ENCODE assay signal across 20 cellular contexts in the genomic region with DNA sequence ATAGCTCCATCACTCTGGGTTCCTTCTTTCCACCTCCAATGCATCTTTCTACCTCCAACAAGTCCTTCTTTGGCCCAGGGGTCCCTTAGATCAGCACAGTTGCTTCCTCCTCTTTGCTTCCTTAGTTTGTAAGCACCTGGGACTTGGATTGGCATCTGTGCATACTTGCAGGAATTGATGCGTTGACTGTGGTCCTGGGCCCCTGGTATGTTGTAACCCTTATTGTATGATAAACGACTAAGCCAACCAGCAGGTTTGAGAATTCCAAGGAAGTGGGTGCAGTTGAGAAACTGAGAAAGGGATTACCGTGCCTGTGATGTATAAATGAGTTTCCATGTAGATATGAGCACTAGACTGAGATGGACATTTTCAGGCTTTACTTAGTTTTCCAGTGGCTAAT. TPM values are rescaled to one million over a fixed set of nuclear protein-coding genes. Genes with fewer than 3 reads are reported as not detected.
"Had no signal": no experiment of that assay in that cellular context is flagged by ENCODE, and none has a peak within 500 bp of the region (broad histone marks: within the 10 kb centered on the region; RNA-seq: fewer than 3 reads in every experiment).

No MANE protein-coding gene starts in this region.

- H3K9me3 ChIP-seq: ovary, testis, transverse colon had no signal

- H3K27me3 ChIP-seq: foreskin keratinocyte, neural progenitor cell, ovary, spleen, testis, transverse colon had no signal

- H2AFZ ChIP-seq: neural progenitor cell had no signal

- H3K9ac ChIP-seq: neural progenitor cell had no signal

- DNase-seq: effector CD4-positive, alpha-beta T cell; endodermal cell; erythroblast; foreskin keratinocyte; head of caudate nucleus; hippocampal formation; natural killer cell; nucleus accumbens; ovary; right cardiac atrium; spleen; stimulated activated CD4-positive, alpha-beta T cell treated with anti-CD3 and anti-CD28 coated beads, Interleukin-15, amount 100 ng/mL, for 24 hours; stimulated activated CD4-positive, alpha-beta T cell treated with anti-CD3 and anti-CD28 coated beads, Interleukin-1b, Interleukin-23, amount 100 ng/mL, for 48 hours; stimulated activated CD4-positive, alpha-beta T cell treated with anti-CD3 and anti-CD28 coated beads, Interleukin-4, amount 100 ng/mL, for 24 hours; stimulated activated naive B cell treated with anti-CD40 and anti-IgM and Interleukin-4, amounts not matched to agents 10 μg/mL and 1 μg/mL and 100 μg/mL, for 72 hours; stimulated activated naive CD8-positive, alpha-beta T cell treated with anti-CD3 and anti-CD28 coated beads, Interleukin-15, amount 100 ng/mL, for 72 hours; testis; transverse colon had no signal

- H3K36me3 Mint-ChIP-seq: natural killer cell; stimulated activated naive B cell treated with anti-CD40 and anti-IgM and Interleukin-4, amounts not matched to agents 10 μg/mL and 1 μg/mL and 100 μg/mL, for 72 hours had no signal

- H3K27me3 Mint-ChIP-seq: stimulated activated naive B cell treated with anti-CD40 and anti-IgM and Interleukin-4, amounts not matched to agents 10 μg/mL and 1 μg/mL and 100 μg/mL, for 72 hours; stimulated activated naive CD8-positive, alpha-beta T cell treated with anti-CD3 and anti-CD28 coated beads, Interleukin-15, amount 100 ng/mL, for 72 hours had no signal

- ATAC-seq: foreskin keratinocyte; natural killer cell; right cardiac atrium; stimulated activated naive B cell treated with anti-CD40 and anti-IgM and Interleukin-4, amounts not matched to agents 10 μg/mL and 1 μg/mL and 100 μg/mL, for 72 hours; stimulated activated naive CD8-positive, alpha-beta T cell treated with anti-CD3 and anti-CD28 coated beads, Interleukin-15, amount 100 ng/mL, for 72 hours had no signal

- H3K4me1 Mint-ChIP-seq: natural killer cell; stimulated activated naive B cell treated with anti-CD40 and anti-IgM and Interleukin-4, amounts not matched to agents 10 μg/mL and 1 μg/mL and 100 μg/mL, for 72 hours; stimulated activated naive CD8-positive, alpha-beta T cell treated with anti-CD3 and anti-CD28 coated beads, Interleukin-15, amount 100 ng/mL, for 72 hours had no signal

- H3K4me3 ChIP-seq: coronary artery, neural progenitor cell, ovary, spleen, testis, transverse colon had no signal

- H3K4me3 Mint-ChIP-seq: endodermal cell; natural killer cell; neural progenitor cell; stimulated activated naive B cell treated with anti-CD40 and anti-IgM and Interleukin-4, amounts not matched to agents 10 μg/mL and 1 μg/mL and 100 μg/mL, for 72 hours; stimulated activated naive CD8-positive, alpha-beta T cell treated with anti-CD3 and anti-CD28 coated beads, Interleukin-15, amount 100 ng/mL, for 72 hours had no signal

- H3K4me2 ChIP-seq: neural progenitor cell had no signal

- H3K27ac ChIP-seq: coronary artery, foreskin keratinocyte, neural progenitor cell, ovary, spleen had no signal

- H3K36me3 ChIP-seq: neural progenitor cell, ovary, spleen, transverse colon had no signal

- H3K4me1 ChIP-seq: foreskin keratinocyte had no signal

- H3K27ac Mint-ChIP-seq: natural killer cell; neural progenitor cell; stimulated activated naive B cell treated with anti-CD40 and anti-IgM and Interleukin-4, amounts not matched to agents 10 μg/mL and 1 μg/mL and 100 μg/mL, for 72 hours; stimulated activated naive CD8-positive, alpha-beta T cell treated with anti-CD3 and anti-CD28 coated beads, Interleukin-15, amount 100 ng/mL, for 72 hours had no signal

RNA-seq across cellular contexts. Expression of gene ARHGAP28, which starts 55.9 kb away (rescaled TPM):
- total RNA-seq: natural killer cell had no signal
